In the genomic region with DNA sequence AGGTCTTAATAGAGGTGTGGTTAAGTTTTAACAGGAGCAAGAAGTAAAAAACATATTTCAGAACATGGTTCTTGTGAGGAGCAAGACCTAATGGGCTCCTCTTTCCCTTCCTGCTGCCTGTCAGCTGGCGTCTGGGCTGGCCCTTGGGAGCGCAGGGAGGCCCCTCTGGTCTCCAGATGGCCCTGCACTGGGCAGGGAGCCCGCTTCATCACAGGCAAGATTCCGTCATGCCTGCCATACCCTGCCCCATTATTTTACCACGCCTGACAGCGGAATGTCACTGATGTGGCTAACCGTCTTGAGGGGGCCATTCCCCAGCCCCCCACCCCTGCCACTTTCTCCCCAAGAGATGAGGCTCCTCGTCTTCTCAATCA, we compare ENCODE assay signal across 14 cellular contexts. TPM values are rescaled to one million over a fixed set of nuclear protein-coding genes. Genes with fewer than 3 reads are reported as not detected.
DNase-seq lines count a peak whose midpoint lies in the region; ATAC-seq and TF ChIP-seq lines count a peak whose summit lies in the region.
"Had no signal": no experiment of that assay in that cellular context is flagged by ENCODE, and none has a peak within 500 bp of the region (broad histone marks: within the 10 kb centered on the region; RNA-seq: fewer than 3 reads in every experiment).

No MANE protein-coding gene starts in this region.

- no peak for TF ChIP-seq EP300 in transverse colon (IDR thresholded peaks at IDR 0.05; ENCODE audit: low read depth)

- intact Hi-C loops in transverse colon (cut with DNase I; ENCODE audit: low total_unique reads) = loop anchor here (10.0 kb wide), 1 partner anchor 445 kb away; no protein-coding TSS in a partner anchor

- TF ChIP-seq CTCF in endodermal cell (conservative IDR thresholded peaks at IDR 0.05) (no peak), transverse colon (IDR thresholded peaks at IDR 0.05) (no peak)

- H3K4me1 ChIP-seq in ACC112 (ENCODE audit: control insufficient read depth, insufficient read depth, low read length, unreplicated experiment) = peaks cover 22% of the 10 kb centered on the region
- H3K4me1 ChIP-seq in endodermal cell (ENCODE audit: control insufficient read depth, insufficient read depth, low read length) = no peaks in the 10 kb centered on the region
- peaks cover 0 to 9% (median 2%) of the 10 kb centered on the region in 4 donors for H3K4me1 ChIP-seq in transverse colon

- no peak overlapping the region for H2AFZ ChIP-seq in ACC112 (ENCODE audit: low read length, unreplicated experiment)

- H3K79me2 ChIP-seq in ACC112 (ENCODE audit: control insufficient read depth, insufficient read depth, low read length, unreplicated experiment) = no peaks in the 10 kb centered on the region

- peak overlapping the region; percentile 59 for H3K27ac ChIP-seq in ACC112 (ENCODE audit: low read depth, low read length)
- peak overlapping the region; percentile 32 for H3K27ac ChIP-seq in endodermal cell (ENCODE audit: low read depth, low read length)
- peak overlapping the region in 1 of 4 donors; percentile 12 for H3K27ac ChIP-seq in transverse colon
- H3K27ac ChIP-seq: neutrophil had no signal

- H3K27ac Mint-ChIP-seq in endodermal cell = no peak overlapping the region
- H3K27ac Mint-ChIP-seq: activated naive CD8-positive, alpha-beta T cell treated with anti-CD3 and anti-CD28 coated beads, Interleukin-2, amount 50 U/mL, for 24 hours had no signal

- in situ Hi-C loops in transverse colon (cut with MboI; ENCODE audit: low pct_ligation_motif_present in 1 of 4, low pct_unique_long_range_greater_than_20kb in 1 of 4, low sequenced_read_pairs in 3 of 4) = loop anchor here in 1 of 4 donors (25.0 kb wide), 1 partner anchor 108 kb away; no protein-coding TSS in a partner anchor

- H3K4me3 Mint-ChIP-seq in endodermal cell = no peak overlapping the region
- H3K4me3 Mint-ChIP-seq: activated naive CD8-positive, alpha-beta T cell treated with anti-CD3 and anti-CD28 coated beads, Interleukin-2, amount 50 U/mL, for 24 hours had no signal

- DNase-seq in MG63 (peak; percentile 31), endodermal cell (no peak), mesenteric fat pad (ENCODE audit: low spot score) (peak; percentile 77), transverse colon (no peak)
- DNase-seq: activated CD8-positive, alpha-beta memory T cell treated with anti-CD3 and anti-CD28 coated beads, Interleukin-2, amount 50 U/mL, for 4 hours; activated naive CD8-positive, alpha-beta T cell treated with anti-CD3 and anti-CD28 coated beads, Interleukin-2, amount 50 U/mL, for 24 hours; NCI-H187 treated with DMSO at 0.1 percent for 48 hours; NK-92 treated with Interleukin-12 subunit alpha and Interleukin-12 subunit beta, amount 100 ng/mL, for 24 hours had no signal

- TF ChIP-seq POLR2A in transverse colon (IDR thresholded peaks at IDR 0.05) = no peak

- H3K9me3 Mint-ChIP-seq in endodermal cell = no peaks in the 10 kb centered on the region
- H3K9me3 Mint-ChIP-seq: activated naive CD8-positive, alpha-beta T cell treated with anti-CD3 and anti-CD28 coated beads, Interleukin-2, amount 50 U/mL, for 24 hours had no signal

- H3K36me3 ChIP-seq in ACC112 (ENCODE audit: insufficient read depth, low read length) (no peaks in the 10 kb centered on the region), MG63 (no peaks in the 10 kb centered on the region), endodermal cell (ENCODE audit: control insufficient read depth, insufficient read depth, low read length) (peaks cover 15% of the 10 kb centered on the region), transverse colon (no peaks in the 10 kb centered on the region)
- H3K36me3 ChIP-seq: left lung, neutrophil had no signal

- H3K4me1 Mint-ChIP-seq in endodermal cell = no peaks in the 10 kb centered on the region
- H3K4me1 Mint-ChIP-seq: activated naive CD8-positive, alpha-beta T cell treated with anti-CD3 and anti-CD28 coated beads, Interleukin-2, amount 50 U/mL, for 24 hours had no signal

- H3K27me3 ChIP-seq in ACC112 (ENCODE audit: insufficient read depth, low read length) (no peaks in the 10 kb centered on the region), MG63 (no peaks in the 10 kb centered on the region), endodermal cell (ENCODE audit: control insufficient read depth, insufficient read depth, low read length, poor library complexity, severe bottlenecking) (no peaks in the 10 kb centered on the region), transverse colon (peaks cover 2% of the 10 kb centered on the region)
- H3K27me3 ChIP-seq: neutrophil had no signal

- H3K36me3 Mint-ChIP-seq in endodermal cell (ENCODE audit: low read depth) = peaks cover 21% of the 10 kb centered on the region

- H3K4me3 ChIP-seq in ACC112 (ENCODE audit: low read depth, low read length) = no peak overlapping the region
- H3K4me3 ChIP-seq in MG63 = no peak overlapping the region
- no peak overlapping the region for H3K4me3 ChIP-seq in endodermal cell (ENCODE audit: low read length)
- no peak overlapping the region for H3K4me3 ChIP-seq in transverse colon
- H3K4me3 ChIP-seq: left lung had no signal

- no peaks in the 10 kb centered on the region for H3K27me3 Mint-ChIP-seq in endodermal cell (ENCODE audit: insufficient read depth)

- WGBS in endodermal cell (ENCODE audit: insufficient coverage in 1 of 2, insufficient read length in 1 of 2), 2 experiments = 93 to 97% methylated on average over 4 to 8 of the region's 8 CpGs
- WGBS in transverse colon (ENCODE audit: low coverage in 1 of 2), 2 donors = 55% methylated on average over 8 of the region's 8 CpGs; no CpG with 5 or more reads in 1 of the 2 donors

- no peak for ATAC-seq in GM21619 (IDR thresholded peaks at IDR 0.05; ENCODE audit: unreplicated experiment)
- ATAC-seq in GM19463 (IDR thresholded peaks at IDR 0.05; ENCODE audit: unreplicated experiment) = no peak
- no peak for ATAC-seq in GM21737 (IDR thresholded peaks at IDR 0.05; ENCODE audit: unreplicated experiment)
- ATAC-seq: activated naive CD8-positive, alpha-beta T cell treated with anti-CD3 and anti-CD28 coated beads, Interleukin-2, amount 50 U/mL, for 24 hours; left lung had no signal

- no peaks in the 10 kb centered on the region for H3K9me3 ChIP-seq in MG63
- no peaks in the 10 kb centered on the region for H3K9me3 ChIP-seq in endodermal cell (ENCODE audit: control insufficient read depth, low read length)
- no peaks in the 10 kb centered on the region for H3K9me3 ChIP-seq in transverse colon
- H3K9me3 ChIP-seq: left lung, neutrophil had no signal

- no peak overlapping the region for H3K9ac ChIP-seq in endodermal cell (ENCODE audit: extremely low read depth, low read length, poor library complexity, severe bottlenecking)

RNA-seq across cellular contexts. Expression of a gene that starts 17.3 kb away (rescaled TPM):
- 0.37 and 2.9 TPM in 2 replicates for total RNA-seq in MG63 (2014; rRNA removed; shearing (Covaris generic); ENCODE audit: low replicate concordance)
- total RNA-seq in endodermal cell (1 to 10 TPM; 1.8 to 2.0 TPM), mesenteric fat pad (1.3 TPM), transverse colon (1 to 10 TPM in 1 of 4 donors, under 1 TPM in 2, not detected in 1; 0.68 to 3.7 (median 0.80) TPM)
- 1.7 TPM for polyA plus RNA-seq in endodermal cell (2013, experiment 1 of 2)
- polyA plus RNA-seq in endodermal cell (2013, experiment 2 of 2) = 0.83 TPM

RNA-seq across cellular contexts. Expression of a gene that starts 32.9 kb away (rescaled TPM):
- total RNA-seq in MG63 (2014; rRNA removed; shearing (Covaris generic); ENCODE audit: low replicate concordance) = not detected in 2 replicates
- total RNA-seq in endodermal cell (10 to 100 TPM; 11.4 to 12.7 TPM), mesenteric fat pad (1.7 TPM), transverse colon (under 1 TPM in 2 of 4 donors, not detected in 2; 0.32 to 0.68 TPM)
- polyA plus RNA-seq in endodermal cell (2013, experiment 1 of 2) = 15.4 TPM
- 13.5 TPM for polyA plus RNA-seq in endodermal cell (2013, experiment 2 of 2)
- total RNA-seq: left lung had no signal

Comparison
In these comparisons a context has a peak if more than half of its experiments do, and no peak if none do; other contexts are left out.
1. DNase-seq: peak in MG63 (single experiment) and mesenteric fat pad (single experiment); none in endodermal cell (single experiment) and transverse colon (single experiment).